ENCODE assay signal across 1 cellular context in genomic region chr1:152745289-152745704, GRCh38.
TF ChIP-seq lines count a peak whose summit lies in the region.

No MANE protein-coding gene starts in this region.

TF ChIP-seq in K562, 482 proteins besides CTCF, POLR2A, EP300 and RAD21:
- TF ChIP-seq TFE3 (CRISPR knock-in tag; IDR thresholded peaks at IDR 0.05) (peak; percentile 68), ATF3 (IDR thresholded peaks at IDR 0.05) (peak; percentile 73), ATF3 (CRISPR knock-in tag; conservative IDR thresholded peaks at IDR 0.05) (no peak), ETV5 (CRISPR knock-in tag; IDR thresholded peaks at IDR 0.05; ENCODE audit: low read depth) (no peak), EHMT2 (IDR thresholded peaks at IDR 0.05) (no peak), BHLHE40 (IDR thresholded peaks at IDR 0.05; ENCODE audit: low read length) (peak; percentile 57; the same call in 1 of the 2 replicates), CEBPG (CRISPR knock-in tag; IDR thresholded peaks at IDR 0.05) (no peak), CEBPG (tag; conservative IDR thresholded peaks at IDR 0.05 in 1 of 2, IDR thresholded peaks at IDR 0.05 in 1 of 2) (peak; percentile 63 to 81), L3MBTL2 (IDR thresholded peaks at IDR 0.05) (peak; percentile 60), SNIP1 (IDR thresholded peaks at IDR 0.05; ENCODE audit: low read depth) (no peak), USF2 (CRISPR knock-in tag; IDR thresholded peaks at IDR 0.05) (peak; percentile 69), RAD51 (IDR thresholded peaks at IDR 0.05; ENCODE audit: borderline replicate concordance, low read depth) (peak; percentile 85), DACH1 (IDR thresholded peaks at IDR 0.05; ENCODE audit: partially characterized antibody) (peak; percentile 51), CEBPB (tag; IDR thresholded peaks at IDR 0.05) (peak; percentile 75), CBFA2T2 (conservative IDR thresholded peaks at IDR 0.05) (0 out of 2 replicates have a peak, but pooled peaks have one; percentile 18), TOE1 (IDR thresholded peaks at IDR 0.05; ENCODE audit: borderline replicate concordance) (peak; percentile 74; the same call in 1 of the 2 replicates), TOE1 (CRISPR knock-in tag; IDR thresholded peaks at IDR 0.05; ENCODE audit: borderline replicate concordance, low read depth) (no peak), MITF (IDR thresholded peaks at IDR 0.05) (peak; percentile 20; the same call in 1 of the 2 replicates)
